27 cellular contexts compared by ENCODE assay signal in the genomic region with DNA sequence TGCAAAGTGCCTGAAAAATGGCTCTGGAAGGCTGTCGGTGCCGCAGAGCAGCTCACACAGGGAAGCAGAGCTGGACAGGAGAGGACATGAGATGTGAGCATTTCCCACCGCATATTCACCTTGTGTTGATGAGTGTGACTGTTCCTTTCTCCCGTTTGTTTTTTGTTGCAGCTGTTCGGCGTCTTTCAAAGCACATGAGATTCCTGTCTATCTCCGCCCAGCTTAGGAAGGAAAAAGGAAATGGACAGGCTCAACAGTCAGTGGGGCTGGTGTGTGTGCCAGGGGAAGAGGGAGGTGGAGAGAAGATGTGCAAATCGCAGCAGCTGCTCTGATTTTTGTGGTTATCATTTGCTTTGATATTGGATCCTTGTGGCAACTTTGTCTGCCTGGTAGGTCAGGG.
DNase-seq lines count a peak whose midpoint lies in the region; ATAC-seq, FAIRE-seq and TF ChIP-seq lines count a peak whose summit lies in the region.
"Had no signal": no experiment of that assay in that cellular context is flagged by ENCODE, and none has a peak within 500 bp of the region (broad histone marks: within the 10 kb centered on the region; RNA-seq: fewer than 3 reads in every experiment).

No MANE protein-coding gene starts in this region.

- DNase-seq in heart right ventricle (no peak), cardiac septum (ENCODE audit: low spot score) (no peak), dermis microvascular lymphatic vessel endothelial cell (ENCODE audit: low read depth in 2 of 2) (peak; percentile 21 to 81), vagina (ENCODE audit: extremely low spot score in 2 of 2) (no peak), frontal cortex (ENCODE audit: low spot score in 2 of 2) (no peak), NCI-H2029 (lab: John Stamatoyannopoulos, UW) (no peak)
- no peak for DNase-seq in activated CD4-positive, alpha-beta T cell treated with anti-CD3 and anti-CD28 coated beads for 4 hours
- DNase-seq: activated T-cell treated with anti-CD3 and anti-CD28 coated beads, Interleukin-2, amount 50 U/mL, for 24 hours; COR-L47; DMS79 treated with DMSO at 0.1 percent for 48 hours; GOT3; KG1; left cardiac atrium; midbrain; NCI-H1417 treated with DMSO at 0.1 percent for 48 hours; NCI-H2107; NCI-H510A; nephron progenitor cell; PC-9; SIG-M5; sigmoid colon; T-helper 1 cell; upper lobe of left lung had no signal

- H3K4me1 Mint-ChIP-seq in nephron = peaks cover 28% of the 10 kb centered on the region

- peaks cover 8% of the 10 kb centered on the region for H3K9me3 Mint-ChIP-seq in nephron

- no peaks in the 10 kb centered on the region for H3K36me3 Mint-ChIP-seq in nephron (ENCODE audit: low read depth)

- FAIRE-seq in frontal cortex (lab: Jason Lieb, UNC) = no peak
- FAIRE-seq: A549 had no signal

- H3K4me3 ChIP-seq in heart right ventricle = peak overlapping the region in 4 of 10 donors; percentile 16 to 35 (median 22)
- peak overlapping the region; percentile 6 to 16 for H3K4me3 ChIP-seq in vagina
- H3K4me3 ChIP-seq: A549, cardiac muscle cell, PC-9, sigmoid colon had no signal

- peak in 7 of 8 donors; percentile 34 to 65 (median 57) for ATAC-seq in heart right ventricle
- ATAC-seq: A549 had no signal

- no peak for TF ChIP-seq POLR2A in vagina (IDR thresholded peaks at IDR 0.05)

- peak overlapping the region in 2 of 3 experiments; percentile 11 to 41 for H3K4me3 Mint-ChIP-seq in nephron
- H3K4me3 Mint-ChIP-seq: activated T-cell treated with anti-CD3 and anti-CD28 coated beads, Interleukin-2, amount 50 U/mL, for 24 hours; dendritic cell treated with granulocyte-macrophage colony-stimulating factor and Interleukin-4, amounts not matched to agents 40 ng/mL and 50 ng/mL, for 4 days; nephron progenitor cell had no signal

- intact Hi-C loops in heart right ventricle (cut with DNase I) = no loop called here
- intact Hi-C loops in cardiac septum (cut with DNase I) = loop anchor here (5.0 kb wide), 1 partner anchor 162 kb away; no protein-coding TSS in a partner anchor
- intact Hi-C loops in vagina (cut with DNase I) = no loop called here

- TF ChIP-seq CTCF in heart right ventricle (IDR thresholded peaks at IDR 0.05) (no peak), nephron (IDR thresholded peaks at IDR 0.05; ENCODE audit: unreplicated experiment in 3 of 3) (no peak), vagina (IDR thresholded peaks at IDR 0.05) (no peak)

- no peaks in the 10 kb centered on the region for H3K27me3 Mint-ChIP-seq in nephron (ENCODE audit: low read depth)
- H3K27me3 Mint-ChIP-seq: dendritic cell treated with granulocyte-macrophage colony-stimulating factor and Interleukin-4, amounts not matched to agents 40 ng/mL and 50 ng/mL, for 4 days had no signal

- H3K27me3 ChIP-seq in heart right ventricle (no peaks in the 10 kb centered on the region), vagina (no peaks in the 10 kb centered on the region)
- H3K27me3 ChIP-seq: cardiac muscle cell, sigmoid colon, upper lobe of left lung had no signal

- peaks cover 0 to 8% (median 0%) of the 10 kb centered on the region in 11 donors for H3K9me3 ChIP-seq in heart right ventricle
- no peaks in the 10 kb centered on the region for H3K9me3 ChIP-seq in vagina
- H3K9me3 ChIP-seq: A549, sigmoid colon, upper lobe of left lung had no signal

- H3K27ac ChIP-seq in heart right ventricle (peak overlapping the region in 2 of 10 donors; percentile 6 to 25), vagina (peak overlapping the region; percentile 5)
- H3K27ac ChIP-seq: A549, cardiac muscle cell, PC-9, sigmoid colon had no signal

- H3K4me1 ChIP-seq in heart right ventricle (peaks cover 2 to 33% (median 21%) of the 10 kb centered on the region in 9 donors), vagina (peaks cover 20% of the 10 kb centered on the region)
- H3K4me1 ChIP-seq: A549 had no signal

- WGBS in heart right ventricle, 2 donors = 42 to 49% methylated on average over 8 of the region's 8 CpGs

- H3K36me3 ChIP-seq in heart right ventricle (no peaks in the 10 kb centered on the region), vagina (no peaks in the 10 kb centered on the region)
- H3K36me3 ChIP-seq: cardiac muscle cell, sigmoid colon, upper lobe of left lung had no signal

- H3K27ac Mint-ChIP-seq in nephron = peak overlapping the region; percentile 21 to 86 (median 60)
- H3K27ac Mint-ChIP-seq: activated T-cell treated with anti-CD3 and anti-CD28 coated beads, Interleukin-2, amount 50 U/mL, for 24 hours; dendritic cell treated with granulocyte-macrophage colony-stimulating factor and Interleukin-4, amounts not matched to agents 40 ng/mL and 50 ng/mL, for 4 days; nephron progenitor cell had no signal

Comparison
In these comparisons a context has a peak if more than half of its experiments do, and no peak if none do; other contexts are left out.
1. DNase-seq: peak in dermis microvascular lymphatic vessel endothelial cell (2 of 2); none in heart right ventricle (0 of 2), cardiac septum (single experiment), vagina (0 of 2), frontal cortex (0 of 2), activated CD4-positive, alpha-beta T cell treated with anti-CD3 and anti-CD28 coated beads for 4 hours (0 of 2) and NCI-H2029 (single experiment).